Comparison of ENCODE assay signal across 9 cellular contexts in genomic region chr10:96991313-96991841, GRCh38.
DNase-seq lines count a peak whose midpoint lies in the region; ATAC-seq, FAIRE-seq and TF ChIP-seq lines count a peak whose summit lies in the region.
"Had no signal": no experiment of that assay in that cellular context is flagged by ENCODE, and none has a peak within 500 bp of the region (broad histone marks: within the 10 kb centered on the region; RNA-seq: fewer than 3 reads in every experiment).

No MANE protein-coding gene starts in this region.

- H3K4me1 ChIP-seq in osteoblast (ENCODE audit: insufficient read depth, low read length), result peaks cover 40% of the 10 kb centered on the region

- H3K36me3 ChIP-seq in osteoblast (ENCODE audit: insufficient read depth, low read length), result no peaks in the 10 kb centered on the region
- H3K36me3 ChIP-seq in WERI-Rb-1, result no peaks in the 10 kb centered on the region; the same call in 1 of the 2 replicates

- no peak overlapping the region for H3K4me3 ChIP-seq in astrocyte of the cerebellum (ENCODE audit: low read depth, low read length)
- H3K4me3 ChIP-seq in osteoblast (ENCODE audit: insufficient read depth, low read length), result peak overlapping the region; percentile 47
- H3K4me3 ChIP-seq in WERI-Rb-1 (ENCODE audit: low read depth, low read length), result no peak overlapping the region

- peak; percentile 58 for ATAC-seq in HG02610 (IDR thresholded peaks at IDR 0.05; ENCODE audit: unreplicated experiment)

- DNase-seq in GM18507 (ENCODE audit: extremely low spot score, insufficient read length, low read depth) (no peak), astrocyte of the cerebellum (ENCODE audit: low read depth) (peak; percentile 45), osteoblast (ENCODE audit: insufficient read length, low spot score, missing footprints) (peak; percentile 90), WERI-Rb-1 (no peak), Ammon's horn (ENCODE audit: low spot score) (no peak), NCI-H748 (lab: John Stamatoyannopoulos, UW; ENCODE audit: unreplicated experiment) (no peak)
- DNase-seq in activated CD4-positive, alpha-beta T cell treated with anti-CD3 and anti-CD28 coated beads, Interleukin-2, amount 50 U/mL, for 1 hour, result no peak
- DNase-seq: NCI-H1092 treated with DMSO at 0.1 percent for 48 hours had no signal

- peak overlapping the region; percentile 26 for H2AFZ ChIP-seq in osteoblast (ENCODE audit: low read length)

- H3K27ac ChIP-seq in osteoblast (ENCODE audit: low read depth, low read length) (peak overlapping the region; percentile 74), WERI-Rb-1 (no peak overlapping the region)

- peak overlapping the region; percentile 87 for H3K4me2 ChIP-seq in osteoblast (ENCODE audit: insufficient read depth, low read length)

- TF ChIP-seq CTCF in astrocyte of the cerebellum (IDR thresholded peaks at IDR 0.05; ENCODE audit: low read depth, low read length, missing control alignments) (no peak), osteoblast (IDR thresholded peaks at IDR 0.05; ENCODE audit: extremely low read depth, low read depth, low read length) (no peak), WERI-Rb-1 (IDR thresholded peaks at IDR 0.05; ENCODE audit: low read depth, low read length) (no peak)

- in situ Hi-C loops in astrocyte of the cerebellum (cut with HindIII; ENCODE audit: low sequenced_read_pairs), result no loop called here

- H3K27me3 ChIP-seq in osteoblast (ENCODE audit: insufficient read depth, low read length) (no peaks in the 10 kb centered on the region), WERI-Rb-1 (ENCODE audit: insufficient read depth, low read depth, severe bottlenecking) (no peaks in the 10 kb centered on the region)

- no peaks in the 10 kb centered on the region for H3K79me2 ChIP-seq in osteoblast (ENCODE audit: insufficient read depth, low read length)

- no peaks in the 10 kb centered on the region for H4K20me1 ChIP-seq in osteoblast (ENCODE audit: insufficient read depth, low read length)

- FAIRE-seq in GM18507 (lab: Jason Lieb, UNC), result peak; percentile 69

- no peaks in the 10 kb centered on the region for H3K9me3 ChIP-seq in osteoblast (ENCODE audit: low read depth, low read length)
- H3K9me3 ChIP-seq in WERI-Rb-1 (ENCODE audit: severe bottlenecking), result no peaks in the 10 kb centered on the region

Comparison
In these comparisons a context has a peak if more than half of its experiments do, and no peak if none do; other contexts are left out.
1. DNase-seq: peak in astrocyte of the cerebellum (single experiment) and osteoblast (single experiment); none in GM18507 (single experiment), WERI-Rb-1 (single experiment), Ammon's horn (single experiment), NCI-H748 (single experiment) and activated CD4-positive, alpha-beta T cell treated with anti-CD3 and anti-CD28 coated beads, Interleukin-2, amount 50 U/mL, for 1 hour (single experiment).